In the genomic region with DNA sequence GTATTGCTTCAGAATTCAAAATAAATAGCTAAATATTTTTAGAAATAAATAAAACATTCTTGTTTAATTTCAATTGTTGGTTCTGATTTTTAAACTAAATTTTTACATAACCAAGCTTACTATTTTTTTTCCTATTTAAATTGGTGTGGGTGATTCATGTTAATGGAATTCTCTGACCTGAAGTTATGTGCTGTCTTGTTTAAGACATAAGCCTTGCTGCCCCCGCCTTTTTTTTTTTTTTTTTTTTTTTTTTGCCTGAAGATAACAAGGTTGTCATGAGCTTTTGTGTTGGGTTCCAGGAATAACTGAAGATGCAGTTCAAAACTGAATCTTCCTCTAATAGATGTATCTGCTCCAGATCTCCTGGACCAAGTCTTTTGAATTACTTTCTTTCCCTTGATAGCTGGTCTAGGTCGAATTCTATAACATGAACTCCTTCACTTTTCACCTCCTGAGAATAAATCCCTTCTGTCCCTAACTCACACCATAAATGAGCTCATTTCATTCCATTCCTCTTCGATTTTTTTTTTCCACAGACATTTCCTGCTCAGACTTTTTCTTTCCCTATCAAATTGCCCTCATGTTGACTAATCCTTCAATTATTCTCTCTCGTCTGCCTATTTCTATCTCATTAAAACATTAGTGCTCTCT, we compare ENCODE assay signal across 14 cellular contexts.
DNase-seq lines count a peak whose midpoint lies in the region; ATAC-seq, FAIRE-seq and TF ChIP-seq lines count a peak whose summit lies in the region.
"Had no signal": no experiment of that assay in that cellular context is flagged by ENCODE, and none has a peak within 500 bp of the region (broad histone marks: within the 10 kb centered on the region; RNA-seq: fewer than 3 reads in every experiment).

No MANE protein-coding gene starts in this region.

- no peaks in the 10 kb centered on the region for H3K4me1 ChIP-seq in osteoblast (ENCODE audit: insufficient read depth, low read length)
- H3K4me1 ChIP-seq in HepG2 (ENCODE audit: insufficient read depth, low read length), result no peaks in the 10 kb centered on the region

- WGBS in HepG2 (ENCODE audit: low lambda C conversion rate), result 24% methylated on average over 4 of the region's 4 CpGs

- TF ChIP-seq RAD21 in HepG2 (CRISPR knock-in tag; IDR thresholded peaks at IDR 0.05), result no peak

- peak overlapping the region; percentile 60 for H3K27ac Mint-ChIP-seq in Calu3 (ENCODE audit: unreplicated experiment)
- H3K27ac Mint-ChIP-seq in stimulated activated effector memory CD8-positive, alpha-beta T cell treated with anti-CD3 and anti-CD28 coated beads, Interleukin-12 subunit alpha, Interleukin-12 subunit beta, amount 100 ng/mL, for 72 hours, result no peak overlapping the region
- H3K27ac Mint-ChIP-seq: activated CD8-positive, alpha-beta T cell treated with anti-CD3 and anti-CD28 coated beads, Interleukin-2, amount 10 ng/mL, durations not matched to agents 7 days and 5 days; activated naive CD4-positive, alpha-beta T cell treated with anti-CD3 and anti-CD28 coated beads, Interleukin-2, amount 50 U/mL, for 24 hours; CD8-positive, alpha-beta memory T cell; naive B cell; stimulated activated memory B cell treated with anti-CD40 and anti-IgM and Interleukin-4, amounts not matched to agents 10 μg/mL and 1 μg/mL and 100 μg/mL, for 72 hours had no signal

- CTCF ChIA-PET in Calu3 (lab: Charles Lee) (interaction anchor here (0.6 to 1.2 kb wide), 5 partner anchors 15 to 590 kb away, joined by 3 to 8 read pairs (median 4); no protein-coding TSS in a partner anchor), HepG2 (lab: Yijun Ruan, JAX; ENCODE audit: low intra/inter-chr PET ratio, low total read pairs) (interaction anchor here (0.7 kb wide), 1 partner anchor 24 kb away, joined by 3 read pairs; no protein-coding TSS in a partner anchor)

- H2AFZ ChIP-seq in osteoblast (ENCODE audit: low read length) (no peak overlapping the region), HepG2 (ENCODE audit: low read length) (no peak overlapping the region)

- H3K27me3 ChIP-seq in osteoblast (ENCODE audit: insufficient read depth, low read length), result no peaks in the 10 kb centered on the region
- no peaks in the 10 kb centered on the region for H3K27me3 ChIP-seq in HepG2 (ENCODE audit: control insufficient read depth in 1 of 2, insufficient read depth in 2 of 2, low read length in 2 of 2)

- no peaks in the 10 kb centered on the region for H3K36me3 Mint-ChIP-seq in Calu3 (ENCODE audit: insufficient read depth, unreplicated experiment)
- H3K36me3 Mint-ChIP-seq in stimulated activated effector memory CD8-positive, alpha-beta T cell treated with anti-CD3 and anti-CD28 coated beads, Interleukin-12 subunit alpha, Interleukin-12 subunit beta, amount 100 ng/mL, for 72 hours, result no peaks in the 10 kb centered on the region
- H3K36me3 Mint-ChIP-seq: activated naive CD4-positive, alpha-beta T cell treated with anti-CD3 and anti-CD28 coated beads, Interleukin-2, amount 50 U/mL, for 24 hours; CD8-positive, alpha-beta memory T cell; naive B cell; stimulated activated memory B cell treated with anti-CD40 and anti-IgM and Interleukin-4, amounts not matched to agents 10 μg/mL and 1 μg/mL and 100 μg/mL, for 72 hours had no signal

- FAIRE-seq in HepG2 (lab: Jason Lieb, UNC), result no peak

- H3K36me3 ChIP-seq in osteoblast (ENCODE audit: insufficient read depth, low read length) (no peaks in the 10 kb centered on the region), HepG2 (replicated peaks in 1 of 2; ENCODE audit: control insufficient read depth in 1 of 2, insufficient read depth in 2 of 2, low read length in 2 of 2) (no peaks in the 10 kb centered on the region)
- H3K36me3 ChIP-seq: HAP-1 had no signal

- no peak for TF ChIP-seq EP300 in HepG2 (IDR thresholded peaks at IDR 0.05; ENCODE audit: low read depth in 2 of 2, low read length in 2 of 2)
- no peak for TF ChIP-seq EP300 in HepG2 (CRISPR knock-in tag; IDR thresholded peaks at IDR 0.05; ENCODE audit: borderline replicate concordance)

- ATAC-seq in GM21515 (IDR thresholded peaks at IDR 0.05; ENCODE audit: unreplicated experiment) (no peak), HepG2 (no peak)
- ATAC-seq in stimulated activated effector memory CD8-positive, alpha-beta T cell treated with anti-CD3 and anti-CD28 coated beads, Interleukin-12 subunit alpha, Interleukin-12 subunit beta, amount 100 ng/mL, for 72 hours, result no peak
- ATAC-seq: activated CD8-positive, alpha-beta T cell treated with anti-CD3 and anti-CD28 coated beads, Interleukin-2, amount 10 ng/mL, durations not matched to agents 7 days and 5 days; stimulated activated memory B cell treated with anti-CD40 and anti-IgM and Interleukin-4, amounts not matched to agents 10 μg/mL and 1 μg/mL and 100 μg/mL, for 72 hours had no signal

- H3K4me3 ChIP-seq in osteoblast (ENCODE audit: insufficient read depth, low read length), result no peak overlapping the region
- H3K4me3 ChIP-seq in HepG2 (replicated peaks in 1 of 3; ENCODE audit: insufficient read depth in 1 of 3, low read depth in 2 of 3, low read length in 3 of 3), result no peak overlapping the region
- H3K4me3 ChIP-seq: HAP-1 had no signal

- intact Hi-C loops in Calu3 (cut with micrococcal nuclease; ENCODE audit: unreplicated experiment) (no loop called here), HepG2 (cut with micrococcal nuclease; ENCODE audit: unreplicated experiment) (no loop called here)

- H3K9ac ChIP-seq in HepG2 (ENCODE audit: insufficient read depth, low read depth, low read length), result no peak overlapping the region

- no peak for TF ChIP-seq POLR2A in HepG2 (IDR thresholded peaks at IDR 0.05; ENCODE audit: insufficient read depth in 1 of 2, low read depth in 2 of 2, low read length in 2 of 2)

- DNase-seq in Calu3 (no peak), RPMI7951 (ENCODE audit: low read depth) (peak; percentile 74), epithelial cell of prostate (ENCODE audit: low read depth, low spot score) (no peak), osteoblast (ENCODE audit: insufficient read length, low spot score, missing footprints) (peak; percentile 66), HepG2 (ENCODE audit: low spot score) (no peak), iPS-NIHi7 (ENCODE audit: extremely low spot score) (no peak)
- no peak for DNase-seq in stimulated activated effector memory CD8-positive, alpha-beta T cell treated with anti-CD3 and anti-CD28 coated beads, Interleukin-12 subunit alpha, Interleukin-12 subunit beta, amount 100 ng/mL, for 72 hours (ENCODE audit: low spot score in 2 of 2)
- DNase-seq: activated CD8-positive, alpha-beta T cell treated with anti-CD3 and anti-CD28 coated beads, Interleukin-2, amount 10 ng/mL, durations not matched to agents 7 days and 5 days; CD8-positive, alpha-beta memory T cell; naive B cell had no signal

- no TSS peak for BruUV-seq in Calu3 (replicated peaks; lab: Mats Ljungman, UMichigan)
- BruUV-seq in HepG2 (replicated peaks; lab: Mats Ljungman, UMichigan), result no TSS peak

- no peaks in the 10 kb centered on the region for H3K79me2 ChIP-seq in osteoblast (ENCODE audit: insufficient read depth, low read length)
- no peaks in the 10 kb centered on the region for H3K79me2 ChIP-seq in HepG2 (ENCODE audit: insufficient read depth, low read length)

- peaks cover 2% of the 10 kb centered on the region for H3K9me3 Mint-ChIP-seq in Calu3 (ENCODE audit: low read depth, unreplicated experiment)
- H3K9me3 Mint-ChIP-seq in stimulated activated effector memory CD8-positive, alpha-beta T cell treated with anti-CD3 and anti-CD28 coated beads, Interleukin-12 subunit alpha, Interleukin-12 subunit beta, amount 100 ng/mL, for 72 hours, result peaks cover 3% of the 10 kb centered on the region
- H3K9me3 Mint-ChIP-seq: activated naive CD4-positive, alpha-beta T cell treated with anti-CD3 and anti-CD28 coated beads, Interleukin-2, amount 50 U/mL, for 24 hours; naive B cell; stimulated activated memory B cell treated with anti-CD40 and anti-IgM and Interleukin-4, amounts not matched to agents 10 μg/mL and 1 μg/mL and 100 μg/mL, for 72 hours had no signal

- H4K20me1 ChIP-seq in osteoblast (ENCODE audit: insufficient read depth, low read length) (no peaks in the 10 kb centered on the region), HepG2 (ENCODE audit: insufficient read depth, low read length) (no peaks in the 10 kb centered on the region)

- H3K9me3 ChIP-seq in osteoblast (ENCODE audit: low read depth, low read length) (no peaks in the 10 kb centered on the region), HepG2 (ENCODE audit: low read length) (no peaks in the 10 kb centered on the region)
- H3K9me3 ChIP-seq: HAP-1 had no signal

- peaks cover 35% of the 10 kb centered on the region for H3K4me1 Mint-ChIP-seq in Calu3 (ENCODE audit: low read depth, unreplicated experiment)
- H3K4me1 Mint-ChIP-seq in stimulated activated effector memory CD8-positive, alpha-beta T cell treated with anti-CD3 and anti-CD28 coated beads, Interleukin-12 subunit alpha, Interleukin-12 subunit beta, amount 100 ng/mL, for 72 hours, result no peaks in the 10 kb centered on the region
- H3K4me1 Mint-ChIP-seq: activated naive CD4-positive, alpha-beta T cell treated with anti-CD3 and anti-CD28 coated beads, Interleukin-2, amount 50 U/mL, for 24 hours; CD8-positive, alpha-beta memory T cell; naive B cell; stimulated activated memory B cell treated with anti-CD40 and anti-IgM and Interleukin-4, amounts not matched to agents 10 μg/mL and 1 μg/mL and 100 μg/mL, for 72 hours had no signal

- no peaks in the 10 kb centered on the region for H3K27me3 Mint-ChIP-seq in Calu3 (ENCODE audit: unreplicated experiment)
- H3K27me3 Mint-ChIP-seq: activated naive CD4-positive, alpha-beta T cell treated with anti-CD3 and anti-CD28 coated beads, Interleukin-2, amount 50 U/mL, for 24 hours; stimulated activated memory B cell treated with anti-CD40 and anti-IgM and Interleukin-4, amounts not matched to agents 10 μg/mL and 1 μg/mL and 100 μg/mL, for 72 hours had no signal

- TF ChIP-seq CTCF in Calu3 (IDR thresholded peaks at IDR 0.05; ENCODE audit: unreplicated experiment) (no peak), osteoblast (IDR thresholded peaks at IDR 0.05; ENCODE audit: extremely low read depth, low read depth, low read length) (no peak), HepG2 (CRISPR knock-in tag; IDR thresholded peaks at IDR 0.05) (no peak)

- H3K27ac ChIP-seq in epithelial cell of prostate, result peak overlapping the region; percentile 67
- H3K27ac ChIP-seq in osteoblast (ENCODE audit: low read depth, low read length), result peak overlapping the region; percentile 66
- no peak overlapping the region for H3K27ac ChIP-seq in HepG2 (ENCODE audit: extremely low read length, insufficient read depth, low read length)

- no peak overlapping the region for H3K4me3 Mint-ChIP-seq in Calu3 (ENCODE audit: low read depth, unreplicated experiment)
- H3K4me3 Mint-ChIP-seq in stimulated activated effector memory CD8-positive, alpha-beta T cell treated with anti-CD3 and anti-CD28 coated beads, Interleukin-12 subunit alpha, Interleukin-12 subunit beta, amount 100 ng/mL, for 72 hours, result no peak overlapping the region
- H3K4me3 Mint-ChIP-seq: activated CD8-positive, alpha-beta T cell treated with anti-CD3 and anti-CD28 coated beads, Interleukin-2, amount 10 ng/mL, durations not matched to agents 7 days and 5 days; activated naive CD4-positive, alpha-beta T cell treated with anti-CD3 and anti-CD28 coated beads, Interleukin-2, amount 50 U/mL, for 24 hours; CD8-positive, alpha-beta memory T cell; naive B cell; stimulated activated memory B cell treated with anti-CD40 and anti-IgM and Interleukin-4, amounts not matched to agents 10 μg/mL and 1 μg/mL and 100 μg/mL, for 72 hours had no signal

- in situ Hi-C loops in HepG2 (cut with HindIII; ENCODE audit: extremely low pct_ligation_motif_present, low pct_unique_long_range_greater_than_20kb), result no loop called here

- POLR2A ChIA-PET in HepG2 (lab: Yijun Ruan, JAX), result no interaction called here

- H3K4me2 ChIP-seq in osteoblast (ENCODE audit: insufficient read depth, low read length) (peak overlapping the region; percentile 39), HepG2 (ENCODE audit: low read depth, low read length) (no peak overlapping the region)

Comparison
In these comparisons a context has a peak if more than half of its experiments do, and no peak if none do; other contexts are left out.
1. DNase-seq: peak in RPMI7951 (single experiment) and osteoblast (single experiment); none in Calu3 (single experiment), epithelial cell of prostate (single experiment), HepG2 (single experiment), stimulated activated effector memory CD8-positive, alpha-beta T cell treated with anti-CD3 and anti-CD28 coated beads, Interleukin-12 subunit alpha, Interleukin-12 subunit beta, amount 100 ng/mL, for 72 hours (0 of 2) and iPS-NIHi7 (single experiment).